ENCODE assay signal across 12 cellular contexts in genomic region chr17:48575066-48575582, GRCh38. TPM values are rescaled to one million over a fixed set of nuclear protein-coding genes. Genes with fewer than 3 reads are reported as not detected.
DNase-seq lines count a peak whose midpoint lies in the region; ATAC-seq, FAIRE-seq and TF ChIP-seq lines count a peak whose summit lies in the region.
"Had no signal": no experiment of that assay in that cellular context is flagged by ENCODE, and none has a peak within 500 bp of the region (broad histone marks: within the 10 kb centered on the region; RNA-seq: fewer than 3 reads in every experiment).

No MANE protein-coding gene starts in this region.

- no peaks in the 10 kb centered on the region for H3K36me3 Mint-ChIP-seq in osteocyte (ENCODE audit: unreplicated experiment)

- H3K4me1 ChIP-seq in HepG2 (ENCODE audit: insufficient read depth, low read length) (no peaks in the 10 kb centered on the region), SK-N-SH (ENCODE audit: control insufficient read depth in 1 of 2, insufficient read depth in 2 of 2, low read depth in 1 of 2, low read length in 1 of 2) (no peaks in the 10 kb centered on the region; a peak in 1 of 4 replicates)
- H3K4me1 ChIP-seq: prostate gland had no signal

- no peaks in the 10 kb centered on the region for H3F3A ChIP-seq in SK-N-SH (replicated peaks; ENCODE audit: insufficient read depth)

- 8% methylated on average over 7 of the region's 7 CpGs for WGBS in HepG2 (ENCODE audit: low lambda C conversion rate)
- WGBS in SK-N-SH (ENCODE audit: low lambda C conversion rate) = 11% methylated on average over 7 of the region's 7 CpGs

- H3K27me3 ChIP-seq in HepG2 (ENCODE audit: control insufficient read depth in 1 of 2, insufficient read depth in 2 of 2, low read length in 2 of 2) (peaks cover 35 to 89% of the 10 kb centered on the region in 2 experiments), SK-N-SH (ENCODE audit: insufficient read depth) (peaks cover 94% of the 10 kb centered on the region)

- H3K9me3 ChIP-seq in HepG2 (ENCODE audit: low read length) (no peaks in the 10 kb centered on the region), SK-N-SH (no peaks in the 10 kb centered on the region)
- H3K9me3 ChIP-seq: prostate gland had no signal

- H2AFZ ChIP-seq in HepG2 (ENCODE audit: low read length) = no peak overlapping the region
- no peak overlapping the region for H2AFZ ChIP-seq in SK-N-SH (ENCODE audit: low read depth)

- no peaks in the 10 kb centered on the region for H3K9me2 ChIP-seq in SK-N-SH

- TF ChIP-seq RAD21 in HepG2 (CRISPR knock-in tag; IDR thresholded peaks at IDR 0.05) (no peak), SK-N-SH (IDR thresholded peaks at IDR 0.05; ENCODE audit: low read length) (no peak)

- H3K27ac Mint-ChIP-seq in osteocyte (ENCODE audit: unreplicated experiment) = no peak overlapping the region
- H3K27ac Mint-ChIP-seq: activated B cell treated with CpG ODN at 0.5 μM for 24 hours had no signal

- CTCF ChIA-PET in HepG2 (lab: Yijun Ruan, JAX; ENCODE audit: low intra/inter-chr PET ratio, low total read pairs) (no interaction called here), SK-N-SH (lab: Yijun Ruan, JAX) (interaction anchor here (1.0 to 1.6 kb wide), 4 partner anchors 18 to 240 kb away, joined by 3 to 6 read pairs (median 4); no protein-coding TSS in a partner anchor)

- no peaks in the 10 kb centered on the region for H3K4me1 Mint-ChIP-seq in osteocyte (ENCODE audit: unreplicated experiment)

- no peak overlapping the region for H3K4me3 Mint-ChIP-seq in osteocyte (ENCODE audit: unreplicated experiment)

- no peak for TF ChIP-seq POLR2A in HepG2 (IDR thresholded peaks at IDR 0.05; ENCODE audit: insufficient read depth in 1 of 2, low read depth in 2 of 2, low read length in 2 of 2)

- H3K79me2 ChIP-seq in HepG2 (ENCODE audit: insufficient read depth, low read length) (no peaks in the 10 kb centered on the region), SK-N-SH (ENCODE audit: insufficient read depth) (no peaks in the 10 kb centered on the region)

- H3K9ac ChIP-seq in HepG2 (ENCODE audit: insufficient read depth, low read depth, low read length) = no peak overlapping the region
- H3K9ac ChIP-seq in SK-N-SH = no peak overlapping the region

- no peak for ATAC-seq in HepG2
- ATAC-seq in GM18907 (IDR thresholded peaks at IDR 0.05; ENCODE audit: unreplicated experiment) = no peak

- intact Hi-C loops in HepG2 (cut with micrococcal nuclease; ENCODE audit: unreplicated experiment) = no loop called here

- H3K4me2 ChIP-seq in HepG2 (ENCODE audit: low read depth, low read length) (no peak overlapping the region), SK-N-SH (no peak overlapping the region)

- H3K27me3 Mint-ChIP-seq in osteocyte (ENCODE audit: unreplicated experiment) = peaks cover 87% of the 10 kb centered on the region

- H3K36me3 ChIP-seq in HepG2 (replicated peaks in 1 of 2; ENCODE audit: control insufficient read depth in 1 of 2, insufficient read depth in 2 of 2, low read length in 2 of 2) (no peaks in the 10 kb centered on the region), SK-N-SH (replicated peaks in 1 of 2; ENCODE audit: control insufficient read depth in 1 of 2, insufficient read depth in 2 of 2, low read length in 1 of 2) (no peaks in the 10 kb centered on the region)
- H3K36me3 ChIP-seq: prostate gland had no signal

- peak; percentile 63 for DNase-seq in DMS79 (lab: John Stamatoyannopoulos, UW)
- DNase-seq in RPMI7951 (ENCODE audit: low read depth) = peak; percentile 24
- DNase-seq in HepG2 (ENCODE audit: low spot score) = no peak
- no peak for DNase-seq in SK-N-SH
- DNase-seq in osteocyte (ENCODE audit: extremely low spot score, unreplicated experiment) = no peak
- DNase-seq: activated B cell treated with CpG ODN at 0.5 μM for 24 hours; effector CD4-positive, alpha-beta T cell had no signal

- TF ChIP-seq CTCF in HepG2 (CRISPR knock-in tag; IDR thresholded peaks at IDR 0.05) (no peak), SK-N-SH (IDR thresholded peaks at IDR 0.05) (no peak), osteocyte (IDR thresholded peaks at IDR 0.05) (no peak)

- H4K20me1 ChIP-seq in HepG2 (ENCODE audit: insufficient read depth, low read length) (no peaks in the 10 kb centered on the region), SK-N-SH (ENCODE audit: insufficient read depth) (peaks cover 4% of the 10 kb centered on the region; the same call in 1 of the 2 replicates)

- in situ Hi-C loops in HepG2 (cut with HindIII; ENCODE audit: extremely low pct_ligation_motif_present, low pct_unique_long_range_greater_than_20kb) = no loop called here

- POLR2A ChIA-PET in HepG2 (lab: Yijun Ruan, JAX) (no interaction called here), SK-N-SH (lab: Yijun Ruan, JAX) (no interaction called here)

- FAIRE-seq in HepG2 (lab: Jason Lieb, UNC) = no peak
- FAIRE-seq: GM12891 had no signal

- H3K27ac ChIP-seq in HepG2 (ENCODE audit: extremely low read length, insufficient read depth, low read length) = no peak overlapping the region
- H3K27ac ChIP-seq in SK-N-SH (ENCODE audit: low read depth in 2 of 2, low read length in 1 of 2) = no peak overlapping the region
- H3K27ac ChIP-seq: prostate gland had no signal

- BruUV-seq in HepG2 (replicated peaks; lab: Mats Ljungman, UMichigan) = no TSS peak

- TF ChIP-seq EP300 in HepG2 (IDR thresholded peaks at IDR 0.05; ENCODE audit: low read depth in 2 of 2, low read length in 2 of 2) = no peak
- TF ChIP-seq EP300 in HepG2 (CRISPR knock-in tag; IDR thresholded peaks at IDR 0.05; ENCODE audit: borderline replicate concordance) = no peak
- no peak for TF ChIP-seq EP300 in SK-N-SH (IDR thresholded peaks at IDR 0.05; ENCODE audit: borderline replicate concordance in 1 of 2, low read depth in 1 of 2, low read length in 1 of 2)

- no peaks in the 10 kb centered on the region for H3K9me3 Mint-ChIP-seq in osteocyte (ENCODE audit: unreplicated experiment)
- H3K9me3 Mint-ChIP-seq: activated B cell treated with CpG ODN at 0.5 μM for 24 hours had no signal

- H3K4me3 ChIP-seq in HepG2 (replicated peaks in 1 of 3; ENCODE audit: insufficient read depth in 1 of 3, low read depth in 2 of 3, low read length in 3 of 3) = no peak overlapping the region
- H3K4me3 ChIP-seq in SK-N-SH (ENCODE audit: low read depth in 2 of 2, low read length in 1 of 2) = no peak overlapping the region
- H3K4me3 ChIP-seq: prostate gland had no signal

RNA-seq across cellular contexts. Expression of gene HOXB4, which starts 3.0 kb away (rescaled TPM):
- 1.6 and 1.7 TPM in 2 replicates for total RNA-seq in RPMI7951 (2014; rRNA removed; shearing (Covaris generic))
- total RNA-seq in HepG2 (2016; rRNA removed; fragmentation: Illumina TruSeq; extraction: Trizol) = not detected in 2 replicates
- not detected in 2 replicates for total RNA-seq in HepG2 (2016; cell fraction: cytosol; rRNA removed; fragmentation: Illumina TruSeq; extraction: Trizol; ENCODE audit: low read depth)
- total RNA-seq in HepG2 (2016; cell fraction: insoluble cytoplasmic fraction; rRNA removed; fragmentation: Illumina TruSeq; extraction: Trizol) = not detected in 2 replicates
- total RNA-seq in HepG2 (2016; cell fraction: membrane; rRNA removed; fragmentation: Illumina TruSeq; extraction: Trizol) = not detected in 2 replicates
- not detected in 2 replicates for total RNA-seq in HepG2 (2016; cell fraction: nucleus; rRNA removed; fragmentation: Illumina TruSeq; extraction: Trizol)
- not detected in 2 replicates for polyA plus RNA-seq in HepG2 (2011; rRNA removed)
- polyA plus RNA-seq in HepG2 (2011; cell fraction: cytosol; rRNA removed) = not detected in 2 replicates
- polyA plus RNA-seq in HepG2 (2011; cell fraction: nucleus; rRNA removed) = not detected in 2 replicates
- not detected in 2 replicates for polyA plus RNA-seq in HepG2 (2012)
- polyA plus RNA-seq in HepG2 (2016; cell fraction: cytosol; fragmentation: Illumina TruSeq; extraction: Trizol; ENCODE audit: low read depth) = not detected in 2 replicates
- not detected in 2 replicates for polyA plus RNA-seq in HepG2 (2016; cell fraction: insoluble cytoplasmic fraction; fragmentation: Illumina TruSeq; extraction: Trizol; ENCODE audit: low read depth)
- polyA plus RNA-seq in HepG2 (2016; cell fraction: membrane; fragmentation: Illumina TruSeq; extraction: Trizol; ENCODE audit: low read depth) = not detected in 2 replicates
- polyA plus RNA-seq in HepG2 (2016; cell fraction: nucleus; fragmentation: Illumina TruSeq; extraction: Trizol; ENCODE audit: insufficient read depth, low read depth) = not detected in 2 replicates
- 0.04 and 0.49 TPM in 2 replicates for polyA minus RNA-seq in HepG2 (2011; rRNA and poly(A)+ RNA removed; ENCODE audit: low replicate concordance)
- not detected in 2 replicates for polyA minus RNA-seq in HepG2 (2011; cell fraction: cytosol; rRNA and poly(A)+ RNA removed)
- not detected in 2 replicates for polyA minus RNA-seq in HepG2 (2011; cell fraction: nucleus; rRNA and poly(A)+ RNA removed)
- 0.03 TPM in 2 replicates for polyA plus RNA-seq in SK-N-SH (2012; rRNA removed)
- 0.03 TPM in 2 replicates for polyA plus RNA-seq in SK-N-SH (2012; cell fraction: cytosol; rRNA removed)
- 0.04 and 0.05 TPM in 2 replicates for polyA plus RNA-seq in SK-N-SH (2012; cell fraction: nucleus; rRNA removed)
- not detected in 2 replicates for total RNA-seq in osteocyte
- polyA plus RNA-seq: CD14-positive monocyte had no signal

RNA-seq across cellular contexts. Expression of gene HOXB3, which starts 14.9 kb away (rescaled TPM):
- total RNA-seq in RPMI7951 (2014; rRNA removed; shearing (Covaris generic)) = 3.2 and 7.9 TPM in 2 replicates
- total RNA-seq in HepG2 (2016; rRNA removed; fragmentation: Illumina TruSeq; extraction: Trizol) (not detected in 2 replicates), osteocyte (0.46 TPM in 1 of 2 replicates, not detected in the other)
- not detected in 2 replicates for total RNA-seq in HepG2 (2016; cell fraction: cytosol; rRNA removed; fragmentation: Illumina TruSeq; extraction: Trizol; ENCODE audit: low read depth)
- not detected in 2 replicates for total RNA-seq in HepG2 (2016; cell fraction: insoluble cytoplasmic fraction; rRNA removed; fragmentation: Illumina TruSeq; extraction: Trizol)
- total RNA-seq in HepG2 (2016; cell fraction: membrane; rRNA removed; fragmentation: Illumina TruSeq; extraction: Trizol) = not detected in 2 replicates
- total RNA-seq in HepG2 (2016; cell fraction: nucleus; rRNA removed; fragmentation: Illumina TruSeq; extraction: Trizol) = not detected in 2 replicates
- polyA plus RNA-seq in HepG2 (2011; rRNA removed) (not detected in 2 replicates), SK-N-SH (2012; rRNA removed) (0.10 and 0.46 TPM in 2 replicates)
- polyA plus RNA-seq in HepG2 (2011; cell fraction: cytosol; rRNA removed) = not detected in 2 replicates
- polyA plus RNA-seq in HepG2 (2011; cell fraction: nucleus; rRNA removed) = 0.28 TPM in 1 of 2 replicates, not detected in the other
- not detected in 2 replicates for polyA plus RNA-seq in HepG2 (2012)
- not detected in 2 replicates for polyA plus RNA-seq in HepG2 (2016; cell fraction: cytosol; fragmentation: Illumina TruSeq; extraction: Trizol; ENCODE audit: low read depth)
- not detected in 2 replicates for polyA plus RNA-seq in HepG2 (2016; cell fraction: insoluble cytoplasmic fraction; fragmentation: Illumina TruSeq; extraction: Trizol; ENCODE audit: low read depth)
- polyA plus RNA-seq in HepG2 (2016; cell fraction: membrane; fragmentation: Illumina TruSeq; extraction: Trizol; ENCODE audit: low read depth) = not detected in 2 replicates
- not detected in 2 replicates for polyA plus RNA-seq in HepG2 (2016; cell fraction: nucleus; fragmentation: Illumina TruSeq; extraction: Trizol; ENCODE audit: insufficient read depth, low read depth)
- 2.3 TPM in 1 of 2 replicates, not detected in the other for polyA minus RNA-seq in HepG2 (2011; rRNA and poly(A)+ RNA removed; ENCODE audit: low replicate concordance)
- polyA minus RNA-seq in HepG2 (2011; cell fraction: cytosol; rRNA and poly(A)+ RNA removed) = not detected in 2 replicates
- not detected in 2 replicates for polyA minus RNA-seq in HepG2 (2011; cell fraction: nucleus; rRNA and poly(A)+ RNA removed)
- polyA plus RNA-seq in SK-N-SH (2012; cell fraction: cytosol; rRNA removed) = 0.16 and 0.17 TPM in 2 replicates
- 0.64 and 1.1 TPM in 2 replicates for polyA plus RNA-seq in SK-N-SH (2012; cell fraction: nucleus; rRNA removed)
- polyA plus RNA-seq: CD14-positive monocyte had no signal

RNA-seq across cellular contexts. Expression of gene HOXB5, which starts 18.5 kb away (rescaled TPM):
- 0.10 and 0.24 TPM in 2 replicates for total RNA-seq in RPMI7951 (2014; rRNA removed; shearing (Covaris generic))
- total RNA-seq in HepG2 (2016; rRNA removed; fragmentation: Illumina TruSeq; extraction: Trizol) (not detected in 2 replicates), osteocyte (not detected in 2 replicates)
- total RNA-seq in HepG2 (2016; cell fraction: cytosol; rRNA removed; fragmentation: Illumina TruSeq; extraction: Trizol; ENCODE audit: low read depth) = not detected in 2 replicates
- total RNA-seq in HepG2 (2016; cell fraction: insoluble cytoplasmic fraction; rRNA removed; fragmentation: Illumina TruSeq; extraction: Trizol) = not detected in 2 replicates
- not detected in 2 replicates for total RNA-seq in HepG2 (2016; cell fraction: membrane; rRNA removed; fragmentation: Illumina TruSeq; extraction: Trizol)
- total RNA-seq in HepG2 (2016; cell fraction: nucleus; rRNA removed; fragmentation: Illumina TruSeq; extraction: Trizol) = not detected in 2 replicates
- polyA plus RNA-seq in HepG2 (2011; rRNA removed) (not detected in 2 replicates), SK-N-SH (2012; rRNA removed) (not detected in 2 replicates)
- polyA plus RNA-seq in HepG2 (2011; cell fraction: cytosol; rRNA removed) = not detected in 2 replicates
- polyA plus RNA-seq in HepG2 (2011; cell fraction: nucleus; rRNA removed) = not detected in 2 replicates
- polyA plus RNA-seq in HepG2 (2012) = not detected in 2 replicates
- not detected in 2 replicates for polyA plus RNA-seq in HepG2 (2016; cell fraction: cytosol; fragmentation: Illumina TruSeq; extraction: Trizol; ENCODE audit: low read depth)
- not detected in 2 replicates for polyA plus RNA-seq in HepG2 (2016; cell fraction: insoluble cytoplasmic fraction; fragmentation: Illumina TruSeq; extraction: Trizol; ENCODE audit: low read depth)
- polyA plus RNA-seq in HepG2 (2016; cell fraction: membrane; fragmentation: Illumina TruSeq; extraction: Trizol; ENCODE audit: low read depth) = not detected in 2 replicates
- polyA plus RNA-seq in HepG2 (2016; cell fraction: nucleus; fragmentation: Illumina TruSeq; extraction: Trizol; ENCODE audit: insufficient read depth, low read depth) = not detected in 2 replicates
- 0.49 TPM in 1 of 2 replicates, not detected in the other for polyA minus RNA-seq in HepG2 (2011; rRNA and poly(A)+ RNA removed; ENCODE audit: low replicate concordance)
- not detected in 2 replicates for polyA minus RNA-seq in HepG2 (2011; cell fraction: cytosol; rRNA and poly(A)+ RNA removed)
- polyA minus RNA-seq in HepG2 (2011; cell fraction: nucleus; rRNA and poly(A)+ RNA removed) = not detected in 2 replicates
- 0.01 TPM in 1 of 2 replicates, not detected in the other for polyA plus RNA-seq in SK-N-SH (2012; cell fraction: cytosol; rRNA removed)
- polyA plus RNA-seq in SK-N-SH (2012; cell fraction: nucleus; rRNA removed) = not detected in 2 replicates
- total RNA-seq: activated B cell treated with CpG ODN at 0.5 μM for 24 hours, OCI-LY7 had no signal
- polyA plus RNA-seq: CD14-positive monocyte had no signal

RNA-seq across cellular contexts. Expression of gene HOXB6, which starts 29.7 kb away (rescaled TPM):
- total RNA-seq in RPMI7951 (2014; rRNA removed; shearing (Covaris generic)) = 4.8 and 7.3 TPM in 2 replicates
- total RNA-seq in HepG2 (2016; rRNA removed; fragmentation: Illumina TruSeq; extraction: Trizol) (not detected in 2 replicates), osteocyte (not detected in 2 replicates)
- not detected in 2 replicates for total RNA-seq in HepG2 (2016; cell fraction: cytosol; rRNA removed; fragmentation: Illumina TruSeq; extraction: Trizol; ENCODE audit: low read depth)
- total RNA-seq in HepG2 (2016; cell fraction: insoluble cytoplasmic fraction; rRNA removed; fragmentation: Illumina TruSeq; extraction: Trizol) = not detected in 2 replicates
- total RNA-seq in HepG2 (2016; cell fraction: membrane; rRNA removed; fragmentation: Illumina TruSeq; extraction: Trizol) = not detected in 2 replicates
- total RNA-seq in HepG2 (2016; cell fraction: nucleus; rRNA removed; fragmentation: Illumina TruSeq; extraction: Trizol) = not detected in 2 replicates
- polyA plus RNA-seq in HepG2 (2011; rRNA removed) (not detected in 2 replicates), SK-N-SH (2012; rRNA removed) (not detected in 2 replicates)
- polyA plus RNA-seq in HepG2 (2011; cell fraction: cytosol; rRNA removed) = not detected in 2 replicates
- polyA plus RNA-seq in HepG2 (2011; cell fraction: nucleus; rRNA removed) = not detected in 2 replicates
- polyA plus RNA-seq in HepG2 (2012) = not detected in 2 replicates
- not detected in 2 replicates for polyA plus RNA-seq in HepG2 (2016; cell fraction: cytosol; fragmentation: Illumina TruSeq; extraction: Trizol; ENCODE audit: low read depth)
- not detected in 2 replicates for polyA plus RNA-seq in HepG2 (2016; cell fraction: insoluble cytoplasmic fraction; fragmentation: Illumina TruSeq; extraction: Trizol; ENCODE audit: low read depth)
- polyA plus RNA-seq in HepG2 (2016; cell fraction: membrane; fragmentation: Illumina TruSeq; extraction: Trizol; ENCODE audit: low read depth) = not detected in 2 replicates
- polyA plus RNA-seq in HepG2 (2016; cell fraction: nucleus; fragmentation: Illumina TruSeq; extraction: Trizol; ENCODE audit: insufficient read depth, low read depth) = not detected in 2 replicates
- polyA minus RNA-seq in HepG2 (2011; rRNA and poly(A)+ RNA removed; ENCODE audit: low replicate concordance) = 3.5 TPM in 1 of 2 replicates, not detected in the other
- polyA minus RNA-seq in HepG2 (2011; cell fraction: cytosol; rRNA and poly(A)+ RNA removed) = not detected in 2 replicates
- not detected in 2 replicates for polyA minus RNA-seq in HepG2 (2011; cell fraction: nucleus; rRNA and poly(A)+ RNA removed)
- not detected in 2 replicates for polyA plus RNA-seq in SK-N-SH (2012; cell fraction: cytosol; rRNA removed)
- polyA plus RNA-seq in SK-N-SH (2012; cell fraction: nucleus; rRNA removed) = not detected in 2 replicates
- total RNA-seq: activated B cell treated with CpG ODN at 0.5 μM for 24 hours, OCI-LY7 had no signal
- polyA plus RNA-seq: CD14-positive monocyte had no signal

RNA-seq across cellular contexts. Expression of gene HOXB2, which starts 30.2 kb away (rescaled TPM):
- 11.9 and 15.1 TPM in 2 replicates for total RNA-seq in RPMI7951 (2014; rRNA removed; shearing (Covaris generic))
- total RNA-seq in HepG2 (2016; rRNA removed; fragmentation: Illumina TruSeq; extraction: Trizol) (not detected in 2 replicates), osteocyte (not detected in 2 replicates)
- not detected in 2 replicates for total RNA-seq in HepG2 (2016; cell fraction: cytosol; rRNA removed; fragmentation: Illumina TruSeq; extraction: Trizol; ENCODE audit: low read depth)
- not detected in 2 replicates for total RNA-seq in HepG2 (2016; cell fraction: insoluble cytoplasmic fraction; rRNA removed; fragmentation: Illumina TruSeq; extraction: Trizol)
- not detected in 2 replicates for total RNA-seq in HepG2 (2016; cell fraction: membrane; rRNA removed; fragmentation: Illumina TruSeq; extraction: Trizol)
- not detected in 2 replicates for total RNA-seq in HepG2 (2016; cell fraction: nucleus; rRNA removed; fragmentation: Illumina TruSeq; extraction: Trizol)
- polyA plus RNA-seq in HepG2 (2011; rRNA removed) (not detected in 2 replicates), SK-N-SH (2012; rRNA removed) (1.2 and 1.9 TPM in 2 replicates)
- not detected in 2 replicates for polyA plus RNA-seq in HepG2 (2011; cell fraction: cytosol; rRNA removed)
- polyA plus RNA-seq in HepG2 (2011; cell fraction: nucleus; rRNA removed) = not detected in 2 replicates
- polyA plus RNA-seq in HepG2 (2012) = not detected in 2 replicates
- not detected in 2 replicates for polyA plus RNA-seq in HepG2 (2016; cell fraction: cytosol; fragmentation: Illumina TruSeq; extraction: Trizol; ENCODE audit: low read depth)
- polyA plus RNA-seq in HepG2 (2016; cell fraction: insoluble cytoplasmic fraction; fragmentation: Illumina TruSeq; extraction: Trizol; ENCODE audit: low read depth) = not detected in 2 replicates
- polyA plus RNA-seq in HepG2 (2016; cell fraction: membrane; fragmentation: Illumina TruSeq; extraction: Trizol; ENCODE audit: low read depth) = not detected in 2 replicates
- not detected in 2 replicates for polyA plus RNA-seq in HepG2 (2016; cell fraction: nucleus; fragmentation: Illumina TruSeq; extraction: Trizol; ENCODE audit: insufficient read depth, low read depth)
- 0.28 TPM in 1 of 2 replicates, not detected in the other for polyA minus RNA-seq in HepG2 (2011; rRNA and poly(A)+ RNA removed; ENCODE audit: low replicate concordance)
- polyA minus RNA-seq in HepG2 (2011; cell fraction: cytosol; rRNA and poly(A)+ RNA removed) = not detected in 2 replicates
- polyA minus RNA-seq in HepG2 (2011; cell fraction: nucleus; rRNA and poly(A)+ RNA removed) = not detected in 2 replicates
- 0.73 and 1.1 TPM in 2 replicates for polyA plus RNA-seq in SK-N-SH (2012; cell fraction: cytosol; rRNA removed)
- polyA plus RNA-seq in SK-N-SH (2012; cell fraction: nucleus; rRNA removed) = 2.6 and 3.2 TPM in 2 replicates
- total RNA-seq: OCI-LY7 had no signal

Comparison
In these comparisons a context has a peak if more than half of its experiments do, and no peak if none do; other contexts are left out.
1. DNase-seq: peak in DMS79 (single experiment) and RPMI7951 (single experiment); none in HepG2 (single experiment), SK-N-SH (single experiment) and osteocyte (single experiment).